ENCODE assay signal across 8 cellular contexts in the genomic region with DNA sequence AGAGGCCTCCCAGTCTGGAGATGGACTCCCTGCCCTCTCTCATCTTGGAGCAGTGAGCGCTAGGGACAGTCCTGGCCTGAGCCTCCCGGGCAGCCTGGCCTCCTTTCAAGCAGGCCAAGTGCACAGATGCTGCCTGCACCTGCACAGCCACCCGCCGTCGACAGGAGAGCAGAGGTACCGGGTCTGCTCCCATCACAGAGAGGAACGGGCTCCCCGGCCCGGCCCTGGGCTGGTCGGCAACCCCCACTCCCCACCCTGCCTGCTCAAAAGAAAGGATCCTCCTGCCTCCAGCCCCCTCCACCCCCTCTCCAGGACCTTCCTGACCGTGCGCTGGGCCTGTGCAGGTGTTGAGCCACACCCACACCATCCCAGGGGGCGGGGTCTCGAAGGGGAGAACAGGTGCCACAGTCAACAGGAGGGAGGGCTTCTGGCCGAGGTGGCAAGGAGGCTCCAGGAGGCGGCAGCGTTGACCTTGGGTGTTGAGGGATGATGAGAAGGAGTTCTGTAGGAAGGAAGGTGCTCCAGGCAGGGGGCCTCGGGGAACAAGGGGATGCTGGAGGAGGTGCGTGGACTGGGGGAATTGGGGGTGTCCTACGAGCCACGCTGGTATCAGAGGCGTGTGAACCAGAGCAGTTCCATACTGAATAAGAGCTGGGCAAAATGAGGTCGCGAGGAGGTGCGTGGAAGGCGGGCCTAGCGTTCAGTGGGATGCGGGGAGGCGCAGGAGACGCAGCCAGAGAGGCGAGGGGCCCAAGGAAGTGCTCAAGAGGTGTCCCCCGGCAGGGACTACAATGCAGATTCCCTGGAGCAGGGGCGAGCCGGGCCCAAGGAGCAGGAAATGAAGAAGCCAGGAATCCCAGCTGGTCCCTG.
DNase-seq lines count a peak whose midpoint lies in the region; ATAC-seq and TF ChIP-seq lines count a peak whose summit lies in the region.

No MANE protein-coding gene starts in this region.

- peaks cover 12% of the 10 kb centered on the region for H3K4me1 ChIP-seq in Loucy (ENCODE audit: insufficient read depth, low read length, poor library complexity, severe bottlenecking)

- H3K27me3 ChIP-seq in Loucy (ENCODE audit: insufficient read depth, low read length, poor library complexity, severe bottlenecking), result no peaks in the 10 kb centered on the region

- H3K27ac ChIP-seq in RWPE1, result no peak overlapping the region

- no peaks in the 10 kb centered on the region for H3K9me2 ChIP-seq in Loucy (replicated peaks; ENCODE audit: low read depth, low read length)

- H3F3A ChIP-seq in Loucy (ENCODE audit: low read depth), result no peaks in the 10 kb centered on the region

- no peaks in the 10 kb centered on the region for H3K9me3 Mint-ChIP-seq in activated T-cell treated with anti-CD3 and anti-CD28 coated beads, Interleukin-2, amount 50 U/mL, for 24 hours

- peak overlapping the region; percentile 58 for H3K4me2 ChIP-seq in Loucy (ENCODE audit: low read depth, low read length, poor library complexity, severe bottlenecking)

- H3K79me2 ChIP-seq in Loucy (ENCODE audit: insufficient read depth, low read length), result no peaks in the 10 kb centered on the region

- H4K20me1 ChIP-seq in Loucy (ENCODE audit: insufficient read depth, low read length, poor library complexity, severe bottlenecking), result no peaks in the 10 kb centered on the region

- ATAC-seq in HG02970 (IDR thresholded peaks at IDR 0.05; ENCODE audit: low FRiP score, unreplicated experiment), result no peak

- DNase-seq in DMS53 treated with DMSO at 0.1 percent for 48 hours (lab: John Stamatoyannopoulos, UW; ENCODE audit: unreplicated experiment), result peak; percentile 58
- no peak for DNase-seq in activated T-cell treated with anti-CD3 and anti-CD28 coated beads, Interleukin-2, amount 50 U/mL, for 24 hours
- peak; percentile 60 for DNase-seq in left kidney (ENCODE audit: low read depth, low spot score)
- no peak for DNase-seq in effector CD8-positive, alpha-beta T cell (lab: John Stamatoyannopoulos, UW)
- DNase-seq in RWPE1 (ENCODE audit: low spot score), result no peak
- no peak for DNase-seq in HuH-7.5 (ENCODE audit: low spot score)

- H3K9ac ChIP-seq in Loucy (ENCODE audit: low read depth, low read length, poor library complexity, severe bottlenecking), result no peak overlapping the region

- no peaks in the 10 kb centered on the region for H3K36me3 Mint-ChIP-seq in activated T-cell treated with anti-CD3 and anti-CD28 coated beads, Interleukin-2, amount 50 U/mL, for 24 hours (ENCODE audit: low read depth)

- H3K36me3 ChIP-seq in Loucy (ENCODE audit: insufficient read depth, low read length), result no peaks in the 10 kb centered on the region

- CTCF ChIA-PET in RWPE1 (lab: Yijun Ruan, JAX), result interaction anchor here (0.9 kb wide), 1 partner anchor 229 kb away, joined by 3 read pairs; no protein-coding TSS in a partner anchor

- H3K9me3 ChIP-seq in Loucy (ENCODE audit: insufficient read depth, low read depth, low read length), result no peaks in the 10 kb centered on the region

- H3K4me3 Mint-ChIP-seq in activated T-cell treated with anti-CD3 and anti-CD28 coated beads, Interleukin-2, amount 50 U/mL, for 24 hours, result peak overlapping the region; percentile 48

- POLR2A ChIA-PET in RWPE1 (lab: Yijun Ruan, JAX; ENCODE audit: low non-redundant PET), result no interaction called here

- H2AFZ ChIP-seq in Loucy (ENCODE audit: low read length), result no peak overlapping the region

- H3K27me3 Mint-ChIP-seq in activated T-cell treated with anti-CD3 and anti-CD28 coated beads, Interleukin-2, amount 50 U/mL, for 24 hours, result peaks cover 5% of the 10 kb centered on the region

- peak overlapping the region; percentile 38 for H3K4me3 ChIP-seq in Loucy (ENCODE audit: low read length, poor library complexity, severe bottlenecking)

- no peak overlapping the region for H3K27ac Mint-ChIP-seq in activated T-cell treated with anti-CD3 and anti-CD28 coated beads, Interleukin-2, amount 50 U/mL, for 24 hours

- TF ChIP-seq CTCF in Loucy (conservative IDR thresholded peaks at IDR 0.05; ENCODE audit: low read length) (no peak), RWPE1 (conservative IDR thresholded peaks at IDR 0.05; ENCODE audit: low read depth) (no peak)

- H3K4me1 Mint-ChIP-seq in activated T-cell treated with anti-CD3 and anti-CD28 coated beads, Interleukin-2, amount 50 U/mL, for 24 hours (ENCODE audit: low read depth), result peaks cover 10% of the 10 kb centered on the region

Comparison
In these comparisons a context has a peak if more than half of its experiments do, and no peak if none do; other contexts are left out.
1. DNase-seq: peak in DMS53 treated with DMSO at 0.1 percent for 48 hours (single experiment) and left kidney (single experiment); none in activated T-cell treated with anti-CD3 and anti-CD28 coated beads, Interleukin-2, amount 50 U/mL, for 24 hours (single experiment), effector CD8-positive, alpha-beta T cell (single experiment), RWPE1 (single experiment) and HuH-7.5 (single experiment).